9 cellular contexts compared by ENCODE assay signal in the genomic region with DNA sequence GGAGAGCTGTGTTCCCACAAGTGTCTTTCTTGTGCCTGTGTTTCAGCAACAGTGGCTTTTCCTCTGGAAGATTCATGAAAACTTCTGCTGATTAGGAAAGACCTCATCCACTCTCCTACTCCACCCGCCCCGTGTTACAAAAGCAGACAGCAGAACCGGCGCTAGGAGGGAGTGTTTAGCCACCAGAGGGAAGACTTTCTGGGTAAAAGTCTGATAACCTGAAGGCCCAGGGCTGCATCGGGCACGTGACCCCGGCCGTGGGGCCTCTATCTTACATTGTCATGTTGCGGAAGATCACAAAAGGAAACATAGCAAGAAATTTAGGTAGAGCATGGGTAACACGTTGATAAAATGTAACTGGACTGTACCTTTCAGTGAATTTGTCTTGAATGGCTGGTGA.
DNase-seq lines count a peak whose midpoint lies in the region; ATAC-seq and TF ChIP-seq lines count a peak whose summit lies in the region.
"Had no signal": no experiment of that assay in that cellular context is flagged by ENCODE, and none has a peak within 500 bp of the region (broad histone marks: within the 10 kb centered on the region; RNA-seq: fewer than 3 reads in every experiment).

No MANE protein-coding gene starts in this region.

- peaks cover 24% of the 10 kb centered on the region for H3K27me3 Mint-ChIP-seq in nephron progenitor cell (ENCODE audit: low read depth, poor library complexity)

- H3K4me3 ChIP-seq in adipocyte (ENCODE audit: low read length) = no peak overlapping the region

- peaks cover 9% of the 10 kb centered on the region for H3K9me3 ChIP-seq in adipocyte (ENCODE audit: control insufficient read depth, low read length)

- H3K9ac ChIP-seq in adipocyte (ENCODE audit: low read length) = no peak overlapping the region

- peaks cover 12% of the 10 kb centered on the region for H3K4me1 ChIP-seq in adipocyte (ENCODE audit: control insufficient read depth, insufficient read depth, low read length)

- peaks cover 29% of the 10 kb centered on the region for H3K9me3 Mint-ChIP-seq in nephron progenitor cell
- H3K9me3 Mint-ChIP-seq: T-helper 1 cell treated with Interleukin-12 subunit alpha and Interleukin-12 subunit beta and Interleukin-4 antibody, amounts not matched to agents 30 μg/mL and 1 μg/mL, for 36 hours had no signal

- H3K4me3 Mint-ChIP-seq in nephron progenitor cell = no peak overlapping the region
- H3K4me3 Mint-ChIP-seq: T-helper 1 cell treated with Interleukin-12 subunit alpha and Interleukin-12 subunit beta and Interleukin-4 antibody, amounts not matched to agents 30 μg/mL and 1 μg/mL, for 36 hours had no signal

- H3K4me1 Mint-ChIP-seq in nephron progenitor cell = peaks cover 6% of the 10 kb centered on the region

- peak; percentile 18 for TF ChIP-seq CTCF in GM10266 (IDR thresholded peaks at IDR 0.05; ENCODE audit: control insufficient read depth, insufficient read depth, low read depth, missing control alignments)
- peak; percentile 47; the same call in 1 of the 2 replicates for TF ChIP-seq CTCF in LNCAP (IDR thresholded peaks at IDR 0.05)
- TF ChIP-seq CTCF in nephron progenitor cell (IDR thresholded peaks at IDR 0.05) = peak; percentile 17

- DNase-seq in GM10266 (ENCODE audit: extremely low spot score) = no peak
- peak; percentile 14 for DNase-seq in adipocyte (ENCODE audit: low read depth)
- peak; percentile 51 for DNase-seq in nephron progenitor cell
- no peak for DNase-seq in nucleus accumbens (lab: John Stamatoyannopoulos, UW)
- DNase-seq: effector memory CD4-positive, alpha-beta T cell had no signal

- H3K27ac Mint-ChIP-seq in nephron progenitor cell = no peak overlapping the region
- H3K27ac Mint-ChIP-seq: T-helper 1 cell treated with Interleukin-12 subunit alpha and Interleukin-12 subunit beta and Interleukin-4 antibody, amounts not matched to agents 30 μg/mL and 1 μg/mL, for 36 hours had no signal

- ATAC-seq in HG03039 (IDR thresholded peaks at IDR 0.05; ENCODE audit: unreplicated experiment) = no peak
- ATAC-seq in HG02678 (IDR thresholded peaks at IDR 0.05; ENCODE audit: unreplicated experiment) = no peak

- H3K27me3 ChIP-seq in adipocyte (replicated peaks; ENCODE audit: control insufficient read depth, insufficient read depth, low read length) = no peaks in the 10 kb centered on the region

- no peaks in the 10 kb centered on the region for H3K36me3 Mint-ChIP-seq in nephron progenitor cell (ENCODE audit: low read depth)

- no peaks in the 10 kb centered on the region for H3K36me3 ChIP-seq in adipocyte (ENCODE audit: control insufficient read depth, insufficient read depth, low read length, severe bottlenecking)

Comparison
In these comparisons a context has a peak if more than half of its experiments do, and no peak if none do; other contexts are left out.
1. DNase-seq: peak in adipocyte (single experiment) and nephron progenitor cell (single experiment); none in GM10266 (single experiment) and nucleus accumbens (0 of 56).
2. Peak in every context shown above with its lines, with median percentiles within 50 percentile points of each other: CTCF ChIP-seq.